1 cellular context compared by ENCODE assay signal in genomic region chr19:39402417-39403297, GRCh38.
TF ChIP-seq lines count a peak whose summit lies in the region.

No MANE protein-coding gene starts in this region.

TF ChIP-seq in HEK293, 187 proteins besides CTCF, POLR2A, EP300 and RAD21 (continued from another document and continues in another):
- TF ChIP-seq ZNF580 (tag by site-specific recombination; IDR thresholded peaks at IDR 0.05) (peak; percentile 83), ZNF211 (tag by site-specific recombination; IDR thresholded peaks at IDR 0.05; ENCODE audit: low read depth) (0 out of 2 replicates have a peak, but pooled peaks have one; percentile 24), ZNF549 (tag by site-specific recombination; IDR thresholded peaks at IDR 0.05) (no peak), ZNF2 (tag by site-specific recombination; IDR thresholded peaks at IDR 0.05) (peak; percentile 92), KLF10 (tag by site-specific recombination; IDR thresholded peaks at IDR 0.05) (peak; percentile 84), GLI4 (tag by site-specific recombination; IDR thresholded peaks at IDR 0.05) (no peak), SCRT2 (tag by site-specific recombination; IDR thresholded peaks at IDR 0.05) (peak; percentile 61), MEIS1 (CRISPR knock-in tag; IDR thresholded peaks at IDR 0.05; ENCODE audit: borderline replicate concordance) (no peak), ZNF561 (tag by site-specific recombination; IDR thresholded peaks at IDR 0.05; ENCODE audit: borderline replicate concordance) (peak; percentile 96), ZNF184 (tag by site-specific recombination; IDR thresholded peaks at IDR 0.05) (peak; percentile 11; the same call in 1 of the 2 replicates), HOXA7 (CRISPR knock-in tag; IDR thresholded peaks at IDR 0.05; ENCODE audit: borderline replicate concordance) (no peak), ZBTB6 (tag by site-specific recombination; IDR thresholded peaks at IDR 0.05) (peak; percentile 21; the same call in 1 of the 2 replicates), ZNF791 (tag by site-specific recombination; IDR thresholded peaks at IDR 0.05) (no peak), SETDB1 (IDR thresholded peaks at IDR 0.05; ENCODE audit: insufficient read length, low read length) (no peak), KLF9 (tag by site-specific recombination; IDR thresholded peaks at IDR 0.05; ENCODE audit: low read depth) (peak; percentile 95), ZNF335 (tag by site-specific recombination; conservative IDR thresholded peaks at IDR 0.05) (peak; percentile 87), BCL11A (tag by site-specific recombination; IDR thresholded peaks at IDR 0.05; ENCODE audit: low read depth) (peak; percentile 76; the same call in 1 of the 2 replicates), IKZF3 (tag by site-specific recombination; IDR thresholded peaks at IDR 0.05) (peak; percentile 92), ZNF843 (tag by site-specific recombination; IDR thresholded peaks at IDR 0.05) (peak; percentile 89), ZNF391 (tag by site-specific recombination; IDR thresholded peaks at IDR 0.05; ENCODE audit: borderline replicate concordance, low read depth) (peak; percentile 15; the same call in 1 of the 2 replicates), ZBTB44 (tag by site-specific recombination; IDR thresholded peaks at IDR 0.05) (peak; percentile 43; the same call in 1 of the 2 replicates), ZNF24 (tag by site-specific recombination; IDR thresholded peaks at IDR 0.05) (no peak; the same call in none of the 2 replicates), ZNF776 (tag by site-specific recombination; IDR thresholded peaks at IDR 0.05; ENCODE audit: borderline replicate concordance) (no peak), ZFP37 (tag by site-specific recombination; IDR thresholded peaks at IDR 0.05) (peak; percentile 95), ZBTB1 (tag by site-specific recombination; IDR thresholded peaks at IDR 0.05) (peak; percentile 74; the same call in 1 of the 2 replicates), ZNF433 (tag by site-specific recombination; IDR thresholded peaks at IDR 0.05; ENCODE audit: low read depth) (no peak), ZNF416 (tag by site-specific recombination; IDR thresholded peaks at IDR 0.05) (no peak), ZNF350 (tag by site-specific recombination; IDR thresholded peaks at IDR 0.05) (no peak), ZNF555 (tag by site-specific recombination; conservative IDR thresholded peaks at IDR 0.05) (no peak), ZFHX2 (tag by site-specific recombination; conservative IDR thresholded peaks at IDR 0.05) (peak; percentile 100), ZNF530 (tag by site-specific recombination; IDR thresholded peaks at IDR 0.05; ENCODE audit: low read depth) (peak; percentile 99), ZNF785 (tag by site-specific recombination; IDR thresholded peaks at IDR 0.05) (peak; percentile 98), ZNF169 (tag by site-specific recombination; IDR thresholded peaks at IDR 0.05) (0 out of 2 replicates have a peak, but pooled peaks have one; percentile 82), ZNF660 (tag by site-specific recombination; IDR thresholded peaks at IDR 0.05) (peak; percentile 69), ZBTB26 (tag by site-specific recombination; optimal IDR thresholded peaks at IDR 0.05) (peak; percentile 100), ZNF398 (tag by site-specific recombination; IDR thresholded peaks at IDR 0.05) (peak; percentile 96), RBAK (tag by site-specific recombination; IDR thresholded peaks at IDR 0.05) (no peak), ZNF202 (tag by site-specific recombination; IDR thresholded peaks at IDR 0.05; ENCODE audit: borderline replicate concordance) (no peak), KLF8 (tag by site-specific recombination; IDR thresholded peaks at IDR 0.05) (peak; percentile 96), ZNF658 (tag by site-specific recombination; IDR thresholded peaks at IDR 0.05) (no peak), AEBP2 (tag by site-specific recombination; IDR thresholded peaks at IDR 0.05; ENCODE audit: borderline replicate concordance) (no peak), ZNF292 (tag by site-specific recombination; IDR thresholded peaks at IDR 0.05; ENCODE audit: borderline replicate concordance, low read depth) (no peak), ZNF248 (tag by site-specific recombination; IDR thresholded peaks at IDR 0.05) (no peak), ZNF624 (tag by site-specific recombination; IDR thresholded peaks at IDR 0.05) (no peak), GLI2 (tag by site-specific recombination; IDR thresholded peaks at IDR 0.05; ENCODE audit: borderline replicate concordance, low read depth) (no peak), ZNF341 (tag by site-specific recombination; IDR thresholded peaks at IDR 0.05; ENCODE audit: low read depth) (peak; percentile 41; the same call in 1 of the 2 replicates)
- TF ChIP-seq, protein P1, sequence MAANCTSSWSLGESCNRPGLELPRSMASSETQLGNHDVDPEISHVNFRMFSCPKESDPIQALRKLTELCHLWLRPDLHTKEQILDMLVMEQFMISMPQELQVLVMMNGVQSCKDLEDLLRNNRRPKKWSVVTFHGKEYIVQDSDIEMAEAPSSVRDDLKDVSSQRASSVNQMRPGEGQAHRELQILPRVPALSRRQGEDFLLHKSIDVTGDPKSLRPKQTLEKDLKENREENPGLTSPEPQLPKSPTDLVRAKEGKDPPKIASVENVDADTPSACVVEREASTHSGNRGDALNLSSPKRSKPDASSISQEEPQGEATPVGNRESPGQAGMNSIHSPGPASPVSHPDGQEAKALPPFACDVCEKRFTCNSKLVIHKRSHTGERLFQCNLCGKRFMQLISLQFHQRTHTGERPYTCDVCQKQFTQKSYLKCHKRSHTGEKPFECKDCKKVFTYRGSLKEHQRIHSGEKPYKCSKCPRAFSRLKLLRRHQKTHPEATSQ (tag by site-specific recombination; IDR thresholded peaks at IDR 0.05): peak; percentile 92
- TF ChIP-seq, protein P2, sequence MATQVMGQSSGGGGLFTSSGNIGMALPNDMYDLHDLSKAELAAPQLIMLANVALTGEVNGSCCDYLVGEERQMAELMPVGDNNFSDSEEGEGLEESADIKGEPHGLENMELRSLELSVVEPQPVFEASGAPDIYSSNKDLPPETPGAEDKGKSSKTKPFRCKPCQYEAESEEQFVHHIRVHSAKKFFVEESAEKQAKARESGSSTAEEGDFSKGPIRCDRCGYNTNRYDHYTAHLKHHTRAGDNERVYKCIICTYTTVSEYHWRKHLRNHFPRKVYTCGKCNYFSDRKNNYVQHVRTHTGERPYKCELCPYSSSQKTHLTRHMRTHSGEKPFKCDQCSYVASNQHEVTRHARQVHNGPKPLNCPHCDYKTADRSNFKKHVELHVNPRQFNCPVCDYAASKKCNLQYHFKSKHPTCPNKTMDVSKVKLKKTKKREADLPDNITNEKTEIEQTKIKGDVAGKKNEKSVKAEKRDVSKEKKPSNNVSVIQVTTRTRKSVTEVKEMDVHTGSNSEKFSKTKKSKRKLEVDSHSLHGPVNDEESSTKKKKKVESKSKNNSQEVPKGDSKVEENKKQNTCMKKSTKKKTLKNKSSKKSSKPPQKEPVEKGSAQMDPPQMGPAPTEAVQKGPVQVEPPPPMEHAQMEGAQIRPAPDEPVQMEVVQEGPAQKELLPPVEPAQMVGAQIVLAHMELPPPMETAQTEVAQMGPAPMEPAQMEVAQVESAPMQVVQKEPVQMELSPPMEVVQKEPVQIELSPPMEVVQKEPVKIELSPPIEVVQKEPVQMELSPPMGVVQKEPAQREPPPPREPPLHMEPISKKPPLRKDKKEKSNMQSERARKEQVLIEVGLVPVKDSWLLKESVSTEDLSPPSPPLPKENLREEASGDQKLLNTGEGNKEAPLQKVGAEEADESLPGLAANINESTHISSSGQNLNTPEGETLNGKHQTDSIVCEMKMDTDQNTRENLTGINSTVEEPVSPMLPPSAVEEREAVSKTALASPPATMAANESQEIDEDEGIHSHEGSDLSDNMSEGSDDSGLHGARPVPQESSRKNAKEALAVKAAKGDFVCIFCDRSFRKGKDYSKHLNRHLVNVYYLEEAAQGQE (tag by site-specific recombination; IDR thresholded peaks at IDR 0.05): 0 out of 2 replicates have a peak, but pooled peaks have one; percentile 24
- TF ChIP-seq, protein P3, sequence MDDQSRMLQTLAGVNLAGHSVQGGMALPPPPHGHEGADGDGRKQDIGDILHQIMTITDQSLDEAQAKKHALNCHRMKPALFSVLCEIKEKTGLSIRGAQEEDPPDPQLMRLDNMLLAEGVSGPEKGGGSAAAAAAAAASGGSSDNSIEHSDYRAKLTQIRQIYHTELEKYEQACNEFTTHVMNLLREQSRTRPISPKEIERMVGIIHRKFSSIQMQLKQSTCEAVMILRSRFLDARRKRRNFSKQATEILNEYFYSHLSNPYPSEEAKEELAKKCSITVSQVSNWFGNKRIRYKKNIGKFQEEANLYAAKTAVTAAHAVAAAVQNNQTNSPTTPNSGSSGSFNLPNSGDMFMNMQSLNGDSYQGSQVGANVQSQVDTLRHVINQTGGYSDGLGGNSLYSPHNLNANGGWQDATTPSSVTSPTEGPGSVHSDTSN (CRISPR knock-in tag; IDR thresholded peaks at IDR 0.05): no peak
- TF ChIP-seq, protein P4, sequence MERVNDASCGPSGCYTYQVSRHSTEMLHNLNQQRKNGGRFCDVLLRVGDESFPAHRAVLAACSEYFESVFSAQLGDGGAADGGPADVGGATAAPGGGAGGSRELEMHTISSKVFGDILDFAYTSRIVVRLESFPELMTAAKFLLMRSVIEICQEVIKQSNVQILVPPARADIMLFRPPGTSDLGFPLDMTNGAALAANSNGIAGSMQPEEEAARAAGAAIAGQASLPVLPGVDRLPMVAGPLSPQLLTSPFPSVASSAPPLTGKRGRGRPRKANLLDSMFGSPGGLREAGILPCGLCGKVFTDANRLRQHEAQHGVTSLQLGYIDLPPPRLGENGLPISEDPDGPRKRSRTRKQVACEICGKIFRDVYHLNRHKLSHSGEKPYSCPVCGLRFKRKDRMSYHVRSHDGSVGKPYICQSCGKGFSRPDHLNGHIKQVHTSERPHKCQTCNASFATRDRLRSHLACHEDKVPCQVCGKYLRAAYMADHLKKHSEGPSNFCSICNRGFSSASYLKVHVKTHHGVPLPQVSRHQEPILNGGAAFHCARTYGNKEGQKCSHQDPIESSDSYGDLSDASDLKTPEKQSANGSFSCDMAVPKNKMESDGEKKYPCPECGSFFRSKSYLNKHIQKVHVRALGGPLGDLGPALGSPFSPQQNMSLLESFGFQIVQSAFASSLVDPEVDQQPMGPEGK (tag by site-specific recombination; IDR thresholded peaks at IDR 0.05): peak; percentile 96
